8 cellular contexts compared by ENCODE assay signal in the genomic region with DNA sequence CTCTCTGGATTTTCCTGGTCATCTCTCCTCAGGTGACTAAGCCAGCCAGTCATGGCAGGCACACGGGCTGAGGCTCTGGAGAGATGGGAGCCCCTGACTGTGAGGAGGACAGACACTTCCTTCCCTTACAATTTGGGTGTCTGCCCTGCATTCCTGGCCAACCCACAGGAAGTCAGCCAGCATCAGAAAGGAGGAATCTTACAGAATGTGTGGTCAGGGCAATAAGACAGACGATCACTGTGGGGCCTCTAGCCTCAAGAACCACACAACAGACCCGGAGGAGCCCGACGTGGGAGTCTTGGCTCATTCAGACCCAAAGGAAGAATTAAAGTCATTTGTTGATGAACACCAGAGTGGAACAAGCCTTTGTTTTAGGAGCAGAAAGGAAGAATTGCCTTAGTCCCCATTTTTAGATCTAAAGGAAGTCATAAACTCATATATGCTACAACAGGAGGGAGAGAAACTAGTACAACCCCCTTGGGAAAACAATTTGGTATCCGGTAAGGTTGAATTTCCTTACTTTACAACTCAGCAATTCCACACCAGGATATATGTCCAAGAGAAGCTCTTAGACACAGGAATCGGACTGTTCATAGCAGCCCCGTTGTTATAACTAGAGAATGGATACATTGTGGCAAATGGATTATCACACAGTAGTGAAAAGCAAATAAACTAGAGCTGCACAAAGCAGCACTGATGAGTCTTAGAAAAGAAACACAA.
DNase-seq lines count a peak whose midpoint lies in the region; ATAC-seq and TF ChIP-seq lines count a peak whose summit lies in the region.

No MANE protein-coding gene starts in this region.

- in situ Hi-C loops in GM13976 (cut with MboI; ENCODE audit: low sequenced_read_pairs, unreplicated experiment), result no loop called here

- H3K4me3 ChIP-seq in SU-DHL-6 (ENCODE audit: insufficient read depth, low read length, poor library complexity, severe bottlenecking), result peak overlapping the region; percentile 50
- peak overlapping the region in 1 of 3 donors; percentile 14 for H3K4me3 ChIP-seq in skeletal muscle tissue (ENCODE audit: low read length in 3 of 3)

- H3K36me3 ChIP-seq in SU-DHL-6 (ENCODE audit: low read length), result no peaks in the 10 kb centered on the region
- H3K36me3 ChIP-seq in skeletal muscle tissue (ENCODE audit: control insufficient read depth in 3 of 3, insufficient read depth in 3 of 3, low read length in 3 of 3), result peaks cover 0 to 9% (median 0%) of the 10 kb centered on the region in 3 donors

- peaks cover 72 to 85% (median 74%) of the 10 kb centered on the region in 3 donors for H3K4me1 ChIP-seq in skeletal muscle tissue (ENCODE audit: control insufficient read depth in 3 of 3, insufficient read depth in 3 of 3, low read length in 3 of 3)

- H3K27ac ChIP-seq in SU-DHL-6 (ENCODE audit: low read depth, low read length), result peak overlapping the region; percentile 86
- peak overlapping the region; percentile 59 for H3K27ac ChIP-seq in skeletal muscle tissue (ENCODE audit: low read depth, low read length)

- no peaks in the 10 kb centered on the region for H3K27me3 ChIP-seq in SU-DHL-6 (ENCODE audit: low read length)
- no peaks in the 10 kb centered on the region for H3K27me3 ChIP-seq in skeletal muscle tissue (ENCODE audit: control insufficient read depth in 3 of 3, insufficient read depth in 3 of 3, low read length in 3 of 3)

- no peaks in the 10 kb centered on the region for H3K79me2 ChIP-seq in SU-DHL-6 (ENCODE audit: insufficient read depth, low read length)

- 0 out of 2 replicates have a peak, but pooled peaks cover 10% of the 10 kb centered on the region for H3F3A ChIP-seq in SU-DHL-6 (ENCODE audit: insufficient read depth)

- H2AFZ ChIP-seq in SU-DHL-6 (ENCODE audit: low read depth, low read length, severe bottlenecking), result no peak overlapping the region

- intact Hi-C loops in Right ventricle myocardium superior (cut with DNase I), result no loop called here

- H4K20me1 ChIP-seq in SU-DHL-6 (ENCODE audit: low read depth, low read length), result no peaks in the 10 kb centered on the region

- TF ChIP-seq CTCF in SU-DHL-6 (IDR thresholded peaks at IDR 0.05; ENCODE audit: insufficient read depth, low read length, poor library complexity, severe bottlenecking) (no peak), GM13976 (IDR thresholded peaks at IDR 0.05; ENCODE audit: borderline replicate concordance, control extremely low read depth, extremely low read depth, insufficient read depth, missing control alignments) (no peak)

- peak overlapping the region; percentile 66 for H3K4me2 ChIP-seq in SU-DHL-6 (ENCODE audit: low read depth, low read length, poor library complexity, severe bottlenecking)

- peak overlapping the region; percentile 38 for H3K9ac ChIP-seq in SU-DHL-6 (ENCODE audit: low read length)
- H3K9ac ChIP-seq in skeletal muscle tissue (ENCODE audit: low read depth in 1 of 3, low read length in 3 of 3), result peak overlapping the region; percentile 4 to 25 (median 12)

- no peaks in the 10 kb centered on the region for H3K9me2 ChIP-seq in SU-DHL-6 (replicated peaks; ENCODE audit: insufficient read depth, low read length)

- peak; percentile 49 for ATAC-seq in Right ventricle myocardium superior (ENCODE audit: poor library complexity)
- ATAC-seq in HG02870 (IDR thresholded peaks at IDR 0.05; ENCODE audit: unreplicated experiment), result no peak

- H3K9me3 ChIP-seq in SU-DHL-6 (ENCODE audit: insufficient read depth, low read length) (no peaks in the 10 kb centered on the region), skeletal muscle tissue (ENCODE audit: control insufficient read depth in 3 of 3, low read length in 3 of 3) (no peaks in the 10 kb centered on the region)

- DNase-seq in GOT3 (lab: John Stamatoyannopoulos, UW), result peak; percentile 31
- DNase-seq in Right ventricle myocardium superior, result no peak
- DNase-seq in GM13976 (ENCODE audit: low spot score), result no peak
- DNase-seq in T-helper 2 cell, result no peak
- DNase-seq in NCI-H446 (lab: John Stamatoyannopoulos, UW), result no peak
